8 cellular contexts compared by ENCODE assay signal in the genomic region with DNA sequence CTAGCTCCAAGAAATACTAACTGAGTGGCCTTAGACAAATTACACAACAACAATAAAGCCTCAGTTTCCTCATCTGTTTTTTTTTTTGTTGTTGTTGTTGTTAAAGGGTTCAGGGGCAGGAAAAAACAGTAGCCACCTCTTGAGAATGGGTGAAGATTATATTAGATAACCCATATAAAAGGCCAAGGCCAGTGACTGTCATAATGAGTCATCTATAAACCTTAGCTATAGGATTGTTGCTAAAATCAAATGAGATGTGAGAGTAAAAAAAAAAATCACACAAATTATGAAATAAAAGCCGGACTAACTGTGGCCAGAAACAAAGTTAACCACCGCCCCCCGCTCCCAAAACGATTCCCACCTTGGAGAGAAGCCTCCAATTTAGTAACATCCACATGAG. TPM values are rescaled to one million over a fixed set of nuclear protein-coding genes. Genes with fewer than 3 reads are reported as not detected.
A peak's percentile ranks its signal among the peaks of the same experiment; 100 is the strongest.
DNase-seq lines count a peak whose midpoint lies in the region; ATAC-seq and TF ChIP-seq lines count a peak whose summit lies in the region.

No MANE protein-coding gene starts in this region.

- DNase-seq in natural killer cell (no peak), medulla oblongata (ENCODE audit: extremely low spot score) (no peak)
- DNase-seq in stimulated activated CD8-positive, alpha-beta memory T cell treated with anti-CD3 and anti-CD28 coated beads, Interleukin-4, amount 100 ng/mL, for 48 hours = no peak

- H3K4me1 Mint-ChIP-seq in natural killer cell = peaks cover 33 to 35% of the 10 kb centered on the region in 2 donors

- peak overlapping the region; percentile 97 for H3K4me3 ChIP-seq in BLaER1

- H3K4me1 ChIP-seq in BLaER1 = peaks cover 52% of the 10 kb centered on the region

- TF ChIP-seq CTCF in natural killer cell (IDR thresholded peaks at IDR 0.05) = no peak

- peak overlapping the region; percentile 98 for H3K27ac ChIP-seq in BLaER1
- peak overlapping the region; percentile 94 for H3K27ac ChIP-seq in KOPT-K1 (ENCODE audit: low read depth, low read length, poor library complexity, severe bottlenecking)
- H3K27ac ChIP-seq in cingulate gyrus (ENCODE audit: low read depth, low read length) = peak overlapping the region; percentile 47

- H3K36me3 ChIP-seq in BLaER1 = peaks cover 44% of the 10 kb centered on the region
- H3K36me3 ChIP-seq in KOPT-K1 (ENCODE audit: insufficient read depth, low read length) = peaks cover 36% of the 10 kb centered on the region

- H3K27me3 Mint-ChIP-seq in natural killer cell (ENCODE audit: low read depth in 2 of 2) = no peaks in the 10 kb centered on the region

- ATAC-seq in natural killer cell (no peak), GM21515 (IDR thresholded peaks at IDR 0.05; ENCODE audit: unreplicated experiment) (no peak), HG02759 (IDR thresholded peaks at IDR 0.05; ENCODE audit: unreplicated experiment) (no peak)

- peak overlapping the region; percentile 98 for H3K9ac ChIP-seq in BLaER1

- no peaks in the 10 kb centered on the region for H3K27me3 ChIP-seq in BLaER1

- H3K9me3 Mint-ChIP-seq in natural killer cell = no peaks in the 10 kb centered on the region

- peak overlapping the region; percentile 89 for H3K4me2 ChIP-seq in BLaER1

- H3K36me3 Mint-ChIP-seq in natural killer cell = no peaks in the 10 kb centered on the region

- peaks cover 62% of the 10 kb centered on the region for H4K20me1 ChIP-seq in BLaER1

- intact Hi-C loops in natural killer cell (cut with micrococcal nuclease) = no loop called here

- peak overlapping the region; percentile 91 to 93 for H3K27ac Mint-ChIP-seq in natural killer cell

- H3K4me3 Mint-ChIP-seq in natural killer cell = peak overlapping the region; percentile 95

- no peaks in the 10 kb centered on the region for H3K9me3 ChIP-seq in BLaER1
- no peaks in the 10 kb centered on the region for H3K9me3 ChIP-seq in KOPT-K1 (ENCODE audit: insufficient read depth, low read length, poor library complexity, severe bottlenecking)

RNA-seq across cellular contexts. Expression of gene NAA25, which starts 1.3 kb away (rescaled TPM):
- total RNA-seq in natural killer cell = 10 to 100 TPM; 25.8 to 34.4 (median 30.7) TPM

RNA-seq across cellular contexts. Expression of gene TRAFD1, which starts 18.1 kb away (rescaled TPM):
- total RNA-seq in natural killer cell = 10 to 100 TPM; 35.8 to 45.3 (median 45.2) TPM

Comparison
In these comparisons a context has a peak if more than half of its experiments do, and no peak if none do; other contexts are left out.
1. H3K27ac ChIP-seq: peak in every context shown above with its lines; median percentile 98 in BLaER1; 94 in KOPT-K1; 47 in cingulate gyrus.